In the genomic region with DNA sequence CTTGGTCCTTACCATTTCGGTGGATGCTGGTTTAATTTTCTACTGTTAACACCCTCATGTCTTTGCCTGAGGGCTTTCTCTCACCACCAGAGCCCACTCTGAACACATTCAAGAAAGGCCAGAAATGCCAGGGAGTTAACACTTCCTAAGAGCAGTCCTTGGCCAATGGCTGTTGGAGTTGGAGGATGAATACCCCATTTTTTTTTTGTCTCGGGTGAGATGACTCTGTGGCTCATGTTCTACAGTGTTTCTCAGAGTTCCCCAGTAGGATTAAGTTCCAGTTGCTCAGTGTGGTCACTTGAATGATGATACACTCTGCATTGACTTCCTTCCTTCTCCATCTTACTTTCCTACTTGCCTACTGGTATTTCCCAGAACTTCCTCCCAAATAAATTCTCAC, we compare ENCODE assay signal across 27 cellular contexts.
"Had no signal": no experiment of that assay in that cellular context is flagged by ENCODE, and none has a peak within 500 bp of the region (broad histone marks: within the 10 kb centered on the region; RNA-seq: fewer than 3 reads in every experiment).

No MANE protein-coding gene starts in this region.

- H3K4me1 Mint-ChIP-seq: activated CD4-positive, alpha-beta memory T cell treated with anti-CD3 and anti-CD28 coated beads, Interleukin-2, amount 10 ng/mL, durations not matched to agents 7 days and 5 days; T-cell had no signal

- ATAC-seq: activated CD4-positive, alpha-beta T cell treated with anti-CD3 and anti-CD28 coated beads for 36 hours; activated naive CD4-positive, alpha-beta T cell treated with anti-CD3 and anti-CD28 coated beads, Interleukin-2, amount 50 U/mL, for 72 hours; K562; Panc1; Right ventricle myocardium inferior; T-cell had no signal

- H3K27me3 Mint-ChIP-seq: activated CD4-positive, alpha-beta T cell treated with anti-CD3 and anti-CD28 coated beads for 36 hours had no signal

- H3K27ac Mint-ChIP-seq: activated CD4-positive, alpha-beta memory T cell treated with anti-CD3 and anti-CD28 coated beads, Interleukin-2, amount 10 ng/mL, durations not matched to agents 7 days and 5 days; activated CD4-positive, alpha-beta T cell treated with anti-CD3 and anti-CD28 coated beads for 36 hours; activated naive CD4-positive, alpha-beta T cell treated with anti-CD3 and anti-CD28 coated beads, Interleukin-2, amount 50 U/mL, for 72 hours; T-cell had no signal

- H3K27me3 ChIP-seq: brain microvascular endothelial cell, cardiac muscle cell had no signal

- H3K4me3 ChIP-seq: cardiac muscle cell, K562, SK-N-MC had no signal

- H3K27ac ChIP-seq: brain microvascular endothelial cell, cardiac muscle cell, SK-N-MC, WERI-Rb-1 had no signal

- H3K36me3 ChIP-seq: brain microvascular endothelial cell, cardiac muscle cell, WERI-Rb-1 had no signal

- DNase-seq: activated CD4-positive, alpha-beta memory T cell treated with anti-CD3 and anti-CD28 coated beads, Interleukin-2, amount 10 ng/mL, durations not matched to agents 7 days and 5 days; activated CD4-positive, alpha-beta T cell treated with anti-CD3 and anti-CD28 coated beads for 36 hours; activated CD4-positive, alpha-beta T cell treated with anti-CD3 and anti-CD28 coated beads, Interleukin-2, amount 50 U/mL, for 1 hour; activated CD8-positive, alpha-beta memory T cell treated with anti-CD3 and anti-CD28 coated beads, Interleukin-2, amount 50 U/mL, for 4 hours; amygdala; Karpas-422; NCI-H1092 treated with DMSO at 0.1 percent for 48 hours; NCI-H1417 treated with DMSO at 0.1 percent for 48 hours; NCI-H1694; NCI-H2029; NCI-H2107; NCI-H2171 treated with DMSO at 0.1 percent for 48 hours; NCI-H226; NCI-H526; NCI-H774; OCI-M1; RPMI8226; T-cell; T-helper 2 cell; WERI-Rb-1 had no signal

- H3K9me3 Mint-ChIP-seq: activated CD4-positive, alpha-beta memory T cell treated with anti-CD3 and anti-CD28 coated beads, Interleukin-2, amount 10 ng/mL, durations not matched to agents 7 days and 5 days had no signal

- H3K4me3 Mint-ChIP-seq: activated CD4-positive, alpha-beta memory T cell treated with anti-CD3 and anti-CD28 coated beads, Interleukin-2, amount 10 ng/mL, durations not matched to agents 7 days and 5 days; activated CD4-positive, alpha-beta T cell treated with anti-CD3 and anti-CD28 coated beads for 36 hours; T-cell had no signal
